Comparison of ENCODE assay signal across 9 cellular contexts in the genomic region with DNA sequence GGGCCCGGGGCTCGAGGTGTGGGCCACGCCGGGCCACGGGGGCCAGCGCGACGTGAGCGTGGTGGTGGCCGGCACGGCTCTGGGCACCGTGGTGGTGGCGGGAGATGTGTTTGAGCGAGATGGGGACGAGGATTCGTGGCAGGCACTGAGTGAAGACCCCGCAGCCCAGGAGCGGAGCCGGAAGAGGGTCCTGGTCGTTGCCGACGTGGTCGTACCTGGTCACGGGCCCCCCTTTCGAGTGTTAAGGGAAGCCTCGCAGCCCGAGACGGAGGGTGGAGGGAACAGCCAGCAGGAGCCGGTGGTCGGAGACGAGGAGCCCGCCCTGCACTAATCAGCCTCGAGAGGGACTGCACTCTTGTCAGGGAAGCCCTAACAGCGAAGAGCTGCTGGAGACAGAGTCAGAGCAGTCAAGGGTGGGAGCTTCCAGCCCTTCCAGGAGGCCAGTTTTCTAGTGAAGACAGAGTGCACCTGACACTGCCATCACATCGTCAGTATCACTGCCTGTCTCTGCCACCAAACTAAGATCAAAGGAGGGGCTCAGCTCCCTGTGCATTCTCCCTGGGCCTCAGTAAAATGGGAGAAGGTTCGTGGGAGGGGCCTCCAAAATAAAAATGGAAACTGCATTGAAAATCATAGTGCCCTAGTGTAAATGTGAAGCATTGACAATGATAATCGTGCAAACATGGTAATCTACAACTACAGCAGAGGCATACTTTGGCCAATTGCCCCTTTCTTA. TPM values are rescaled to one million over a fixed set of nuclear protein-coding genes. Genes with fewer than 3 reads are reported as not detected.
A peak's percentile ranks its signal among the peaks of the same experiment; 100 is the strongest.
DNase-seq lines count a peak whose midpoint lies in the region; ATAC-seq, FAIRE-seq and TF ChIP-seq lines count a peak whose summit lies in the region.
"Had no signal": no experiment of that assay in that cellular context is flagged by ENCODE, and none has a peak within 500 bp of the region (broad histone marks: within the 10 kb centered on the region; RNA-seq: fewer than 3 reads in every experiment).

No MANE protein-coding gene starts in this region.

- peak overlapping the region; percentile 46 for H3K4me3 ChIP-seq in cardiac muscle cell
- peak overlapping the region; percentile 73 to 82 for H3K4me3 ChIP-seq in body of pancreas
- H3K4me3 ChIP-seq in stomach smooth muscle (ENCODE audit: low read length in 2 of 2), result peak overlapping the region; percentile 94 to 96

- H3K4me1 ChIP-seq in cardiac muscle cell (ENCODE audit: low read depth), result no peaks in the 10 kb centered on the region
- peaks cover 48% of the 10 kb centered on the region for H3K4me1 ChIP-seq in body of pancreas
- H3K4me1 ChIP-seq in stomach smooth muscle (ENCODE audit: control insufficient read depth, insufficient read depth, low read length), result peaks cover 29% of the 10 kb centered on the region

- DNase-seq in cardiac muscle cell (ENCODE audit: low read depth in 1 of 2, low spot score in 1 of 2) (peak; percentile 23 to 62), Right ventricle myocardium superior (no peak), OCI-M1 (lab: John Stamatoyannopoulos, UW) (peak; percentile 68), body of pancreas (peak in 2 of 4 donors; percentile 26 to 28), left colon (peak; percentile 46 to 50), GM12891 (ENCODE audit: insufficient read length, low spot score) (no peak)

- H3K27me3 ChIP-seq in cardiac muscle cell (no peaks in the 10 kb centered on the region), body of pancreas (no peaks in the 10 kb centered on the region), stomach smooth muscle (ENCODE audit: control insufficient read depth in 1 of 2, insufficient read depth in 2 of 2, low read length in 2 of 2) (no peaks in the 10 kb centered on the region)

- TF ChIP-seq CTCF in cardiac muscle cell (IDR thresholded peaks at IDR 0.05; ENCODE audit: low read depth, low read length) (no peak), body of pancreas (IDR thresholded peaks at IDR 0.05) (no peak)

- H3K27ac ChIP-seq in cardiac muscle cell (no peak overlapping the region), body of pancreas (peak overlapping the region; percentile 94 to 99 (median 98)), stomach smooth muscle (ENCODE audit: low read length) (peak overlapping the region; percentile 97)

- TF ChIP-seq POLR2A in body of pancreas (IDR thresholded peaks at IDR 0.05) (no peak), GM12891 (IDR thresholded peaks at IDR 0.05; ENCODE audit: low read depth, low read length) (no peak)

- ATAC-seq in Right ventricle myocardium superior (ENCODE audit: poor library complexity), result no peak
- no peak for ATAC-seq in body of pancreas
- no peak for ATAC-seq in left colon
- ATAC-seq in HG03439 (IDR thresholded peaks at IDR 0.05; ENCODE audit: unreplicated experiment), result no peak

- intact Hi-C loops in Right ventricle myocardium superior (cut with DNase I) (no loop called here), body of pancreas (cut with DNase I) (no loop called here), left colon (cut with DNase I, micrococcal nuclease) (no loop called here)

- FAIRE-seq in GM12891 (lab: Jason Lieb, UNC), result no peak
- FAIRE-seq: endometrium had no signal

- no peaks in the 10 kb centered on the region for H3K36me3 ChIP-seq in cardiac muscle cell
- no peaks in the 10 kb centered on the region for H3K36me3 ChIP-seq in body of pancreas (replicated peaks in 1 of 2; ENCODE audit: insufficient read depth in 1 of 2, low read depth in 2 of 2)
- H3K36me3 ChIP-seq in stomach smooth muscle (ENCODE audit: control insufficient read depth in 2 of 2, insufficient read depth in 2 of 2, low read length in 2 of 2), result peaks cover 0 to 7% of the 10 kb centered on the region in 2 donors

- H3K9me3 ChIP-seq in cardiac muscle cell (ENCODE audit: low read depth) (no peaks in the 10 kb centered on the region), body of pancreas (no peaks in the 10 kb centered on the region), stomach smooth muscle (ENCODE audit: control insufficient read depth in 2 of 2, low read length in 2 of 2) (no peaks in the 10 kb centered on the region)

- H3K9ac ChIP-seq in stomach smooth muscle (ENCODE audit: low read length in 2 of 2), result peak overlapping the region; percentile 95 to 97

- 3 to 7% methylated on average over 9 to 37 of the region's 37 CpGs for WGBS in body of pancreas, 2 donors

TF ChIP-seq in GM12891, 5 proteins besides CTCF, POLR2A, EP300 and RAD21:
- no peak for TF ChIP-seq SPI1 (IDR thresholded peaks at IDR 0.05; ENCODE audit: low read depth, low read length)
- TF ChIP-seq PAX5 (IDR thresholded peaks at IDR 0.05; ENCODE audit: insufficient read depth, low read length, severe bottlenecking), result no peak
- TF ChIP-seq POLR2AphosphoS5 (IDR thresholded peaks at IDR 0.05; ENCODE audit: low read depth, low read length), result no peak
- TF ChIP-seq POU2F2 (IDR thresholded peaks at IDR 0.05; ENCODE audit: low read depth, low read length), result no peak
- TF ChIP-seq TAF1 (IDR thresholded peaks at IDR 0.05; ENCODE audit: low read depth, low read length), result no peak

RNA-seq across cellular contexts. Expression of a gene that starts 1.3 kb away (rescaled TPM):
- 3.7 and 4.2 TPM in 2 replicates for total RNA-seq in cardiac muscle cell
- polyA plus RNA-seq in cardiac muscle cell, result 4.3 and 5.1 TPM in 2 replicates
- 2.6 TPM for total RNA-seq in Right ventricle myocardium superior
- total RNA-seq in body of pancreas, result 1 to 10 TPM; 2.1 to 5.3 TPM
- 1 to 10 TPM; 2.7 to 3.9 TPM for total RNA-seq in left colon
- 0.87 TPM for polyA plus RNA-seq in GM12891 (2012; ENCODE audit: low read depth, missing spikeins)

RNA-seq across cellular contexts. Expression of a gene that starts 8.6 kb away (rescaled TPM):
- total RNA-seq in cardiac muscle cell, result 13.8 and 16.8 TPM in 2 replicates
- polyA plus RNA-seq in cardiac muscle cell, result 18.4 and 18.9 TPM in 2 replicates
- 9.5 TPM for total RNA-seq in Right ventricle myocardium superior
- total RNA-seq in body of pancreas, result 1 to 10 TPM in 1 of 2 donors, under 1 TPM in 1; 0.99 to 2.3 TPM
- 1 to 10 TPM; 7.0 to 9.8 TPM for total RNA-seq in left colon
- 2.8 TPM for polyA plus RNA-seq in GM12891 (2012; ENCODE audit: low read depth, missing spikeins)

RNA-seq across cellular contexts. Expression of a gene that starts 8.9 kb away (rescaled TPM):
- total RNA-seq in cardiac muscle cell (104 and 163 TPM in 2 replicates), Right ventricle myocardium superior (35.8 TPM), body of pancreas (10 to 100 TPM; 30.4 to 51.7 TPM), left colon (10 to 100 TPM; 28.7 to 33.1 TPM)
- polyA plus RNA-seq in cardiac muscle cell, result 99.4 and 112 TPM in 2 replicates
- 23.2 TPM for polyA plus RNA-seq in GM12891 (2012; ENCODE audit: low read depth, missing spikeins)

RNA-seq across cellular contexts. Expression of a gene that starts 20.7 kb away (rescaled TPM):
- 193 and 199 TPM in 2 replicates for total RNA-seq in cardiac muscle cell
- polyA plus RNA-seq in cardiac muscle cell, result 258 and 280 TPM in 2 replicates
- total RNA-seq in Right ventricle myocardium superior, result 121 TPM
- total RNA-seq in body of pancreas, result 100 to 1,000 TPM in 1 of 2 donors, 10 to 100 TPM in 1; 86.1 to 119 TPM
- 100 to 1,000 TPM; 224 to 268 TPM for total RNA-seq in left colon
- 188 TPM for polyA plus RNA-seq in GM12891 (2012; ENCODE audit: low read depth, missing spikeins)

RNA-seq across cellular contexts. Expression of a gene that starts 26.6 kb away (rescaled TPM):
- total RNA-seq in cardiac muscle cell, result 31.7 and 35.2 TPM in 2 replicates
- polyA plus RNA-seq in cardiac muscle cell, result 15.8 and 29.3 TPM in 2 replicates
- 13.4 TPM for total RNA-seq in Right ventricle myocardium superior
- total RNA-seq in body of pancreas, result 10 to 100 TPM in 1 of 2 donors, 1 to 10 TPM in 1; 6.0 to 11.2 TPM
- 10 to 100 TPM; 20.2 to 20.8 TPM for total RNA-seq in left colon
- polyA plus RNA-seq in GM12891 (2012; ENCODE audit: low read depth, missing spikeins), result 9.1 TPM

Comparison
In these comparisons a context has a peak if more than half of its experiments do, and no peak if none do; other contexts are left out.
1. DNase-seq: peak in cardiac muscle cell (2 of 2), OCI-M1 (single experiment) and left colon (2 of 2); none in Right ventricle myocardium superior (single experiment) and GM12891 (single experiment).
2. Peak in every context shown above with its lines, with median percentiles within 50 percentile points of each other: H3K4me3 ChIP-seq.